In genomic region chr5:116865651-116866050, GRCh38 we compare ENCODE assay signal across 20 cellular contexts.
A peak's percentile ranks its signal among the peaks of the same experiment; 100 is the strongest.
DNase-seq lines count a peak whose midpoint lies in the region; ATAC-seq and TF ChIP-seq lines count a peak whose summit lies in the region.
"Had no signal": no experiment of that assay in that cellular context is flagged by ENCODE, and none has a peak within 500 bp of the region (broad histone marks: within the 10 kb centered on the region; RNA-seq: fewer than 3 reads in every experiment).

No MANE protein-coding gene starts in this region.

- H3K36me3 ChIP-seq in HUES6 (ENCODE audit: control insufficient read depth, insufficient read depth, low read length): no peaks in the 10 kb centered on the region; the same call in 1 of the 2 replicates
- H3K36me3 ChIP-seq in iPS-20b (ENCODE audit: insufficient read depth, low read depth, low read length): no peaks in the 10 kb centered on the region
- H3K36me3 ChIP-seq: MG63 had no signal

- TF ChIP-seq CTCF in WTC11 (IDR thresholded peaks at IDR 0.05): no peak

- H3K27me3 Mint-ChIP-seq in WTC11 (ENCODE audit: low read depth): no peaks in the 10 kb centered on the region
- no peaks in the 10 kb centered on the region for H3K27me3 Mint-ChIP-seq in activated naive CD4-positive, alpha-beta T cell treated with anti-CD3 and anti-CD28 coated beads, Interleukin-2, amount 10 ng/mL, durations not matched to agents 7 days and 5 days

- DNase-seq in WTC11 (ENCODE audit: low spot score) (no peak), NCI-H2107 (lab: John Stamatoyannopoulos, UW) (no peak), SW480 (ENCODE audit: low spot score) (no peak)
- DNase-seq in activated naive CD4-positive, alpha-beta T cell treated with anti-CD3 and anti-CD28 coated beads, Interleukin-2, amount 10 ng/mL, durations not matched to agents 7 days and 5 days: no peak
- DNase-seq: C1 segment of cervical spinal cord; CD4-positive, alpha-beta memory T cell; COR-L47; DMS53; IMR-90; KG1; MG63; NCI-H2029; NCI-H2227 treated with DMSO at 0.1 percent for 48 hours; NCI-H526 treated with DMSO at 0.1 percent for 48 hours; RPMI8226; SHP77 had no signal

- H3K27ac ChIP-seq in HUES6 (ENCODE audit: low read depth, low read length) (peak overlapping the region; percentile 96), iPS-20b (ENCODE audit: low read length) (no peak overlapping the region)
- H3K27ac ChIP-seq: SK-N-MC had no signal

- H3K9me3 Mint-ChIP-seq in WTC11: peaks cover 14% of the 10 kb centered on the region
- H3K9me3 Mint-ChIP-seq in activated naive CD4-positive, alpha-beta T cell treated with anti-CD3 and anti-CD28 coated beads, Interleukin-2, amount 10 ng/mL, durations not matched to agents 7 days and 5 days: peaks cover 3% of the 10 kb centered on the region

- ATAC-seq in WTC11 (peak; percentile 12; the same call in 1 of the 2 replicates), GM21528 (IDR thresholded peaks at IDR 0.05; ENCODE audit: low FRiP score, unreplicated experiment) (no peak)

- POLR2A ChIA-PET in WTC11 (lab: Charles Lee): interaction anchor here (2.9 kb wide), 1 partner anchor 290 kb away, joined by 26 read pairs; the partner anchor contains the start of gene SEMA6A

- H3K4me3 Mint-ChIP-seq in WTC11: no peak overlapping the region
- H3K4me3 Mint-ChIP-seq in activated naive CD4-positive, alpha-beta T cell treated with anti-CD3 and anti-CD28 coated beads, Interleukin-2, amount 10 ng/mL, durations not matched to agents 7 days and 5 days: no peak overlapping the region
- H3K4me3 Mint-ChIP-seq: CD4-positive, alpha-beta memory T cell had no signal

- peaks cover 54% of the 10 kb centered on the region for H3K4me1 ChIP-seq in HUES6 (ENCODE audit: control insufficient read depth, insufficient read depth, low read length)
- peaks cover 37% of the 10 kb centered on the region for H3K4me1 ChIP-seq in iPS-20b (ENCODE audit: insufficient read depth, low read length)

- H3K27me3 ChIP-seq in HUES6 (ENCODE audit: control insufficient read depth, insufficient read depth, low read length) (no peaks in the 10 kb centered on the region), iPS-20b (ENCODE audit: insufficient read depth, low read length) (no peaks in the 10 kb centered on the region)
- H3K27me3 ChIP-seq: MG63 had no signal

- H3K4me3 ChIP-seq in HUES6 (ENCODE audit: low read depth, low read length) (no peak overlapping the region), iPS-20b (ENCODE audit: low read length) (peak overlapping the region; percentile 4; the same call in 1 of the 2 replicates)
- H3K4me3 ChIP-seq: MG63, SK-N-MC had no signal

- peaks cover 14% of the 10 kb centered on the region for H3K36me3 Mint-ChIP-seq in WTC11
- no peaks in the 10 kb centered on the region for H3K36me3 Mint-ChIP-seq in activated naive CD4-positive, alpha-beta T cell treated with anti-CD3 and anti-CD28 coated beads, Interleukin-2, amount 10 ng/mL, durations not matched to agents 7 days and 5 days
- H3K36me3 Mint-ChIP-seq: CD4-positive, alpha-beta memory T cell had no signal

- H3K27ac Mint-ChIP-seq in WTC11: peak overlapping the region; percentile 98
- H3K27ac Mint-ChIP-seq in activated naive CD4-positive, alpha-beta T cell treated with anti-CD3 and anti-CD28 coated beads, Interleukin-2, amount 10 ng/mL, durations not matched to agents 7 days and 5 days: no peak overlapping the region
- H3K27ac Mint-ChIP-seq: CD4-positive, alpha-beta memory T cell had no signal

- H3K9ac ChIP-seq in HUES6 (ENCODE audit: low read length): peak overlapping the region; percentile 67
- H3K9ac ChIP-seq in iPS-20b (ENCODE audit: low read depth, low read length): peak overlapping the region; percentile 63

- peaks cover 55% of the 10 kb centered on the region for H3K4me1 Mint-ChIP-seq in WTC11
- no peaks in the 10 kb centered on the region for H3K4me1 Mint-ChIP-seq in activated naive CD4-positive, alpha-beta T cell treated with anti-CD3 and anti-CD28 coated beads, Interleukin-2, amount 10 ng/mL, durations not matched to agents 7 days and 5 days
- H3K4me1 Mint-ChIP-seq: CD4-positive, alpha-beta memory T cell had no signal

- CTCF ChIA-PET in WTC11 (lab: Charles Lee): interaction anchor here (1.1 kb wide), 1 partner anchor 26 kb away, joined by 4 read pairs; no protein-coding TSS in a partner anchor
- CTCF ChIA-PET in activated naive CD4-positive, alpha-beta T cell treated with anti-CD3 and anti-CD28 coated beads, Interleukin-2, amount 10 ng/mL, durations not matched to agents 7 days and 5 days (lab: Charles Lee): no interaction called here

- H3K9me3 ChIP-seq in HUES6 (ENCODE audit: control insufficient read depth, insufficient read depth, low read depth, low read length) (peaks cover 14% of the 10 kb centered on the region), iPS-20b (ENCODE audit: insufficient read depth, low read depth, low read length) (no peaks in the 10 kb centered on the region)
- H3K9me3 ChIP-seq: MG63 had no signal

TF ChIP-seq in WTC11, 78 proteins besides CTCF, POLR2A, EP300 and RAD21:
- no peak for TF ChIP-seq ESRRA (CRISPR knock-in tag; IDR thresholded peaks at IDR 0.05; ENCODE audit: borderline replicate concordance)
- TF ChIP-seq CBFB (CRISPR knock-in tag; IDR thresholded peaks at IDR 0.05; ENCODE audit: low read depth): no peak
- no peak for TF ChIP-seq ZNF396 (CRISPR knock-in tag; IDR thresholded peaks at IDR 0.05; ENCODE audit: borderline replicate concordance)
- no peak for TF ChIP-seq TCF7 (CRISPR knock-in tag; IDR thresholded peaks at IDR 0.05; ENCODE audit: low read depth)
- no peak for TF ChIP-seq ZNF219 (CRISPR knock-in tag; IDR thresholded peaks at IDR 0.05; ENCODE audit: borderline replicate concordance)
- TF ChIP-seq, protein P1, sequence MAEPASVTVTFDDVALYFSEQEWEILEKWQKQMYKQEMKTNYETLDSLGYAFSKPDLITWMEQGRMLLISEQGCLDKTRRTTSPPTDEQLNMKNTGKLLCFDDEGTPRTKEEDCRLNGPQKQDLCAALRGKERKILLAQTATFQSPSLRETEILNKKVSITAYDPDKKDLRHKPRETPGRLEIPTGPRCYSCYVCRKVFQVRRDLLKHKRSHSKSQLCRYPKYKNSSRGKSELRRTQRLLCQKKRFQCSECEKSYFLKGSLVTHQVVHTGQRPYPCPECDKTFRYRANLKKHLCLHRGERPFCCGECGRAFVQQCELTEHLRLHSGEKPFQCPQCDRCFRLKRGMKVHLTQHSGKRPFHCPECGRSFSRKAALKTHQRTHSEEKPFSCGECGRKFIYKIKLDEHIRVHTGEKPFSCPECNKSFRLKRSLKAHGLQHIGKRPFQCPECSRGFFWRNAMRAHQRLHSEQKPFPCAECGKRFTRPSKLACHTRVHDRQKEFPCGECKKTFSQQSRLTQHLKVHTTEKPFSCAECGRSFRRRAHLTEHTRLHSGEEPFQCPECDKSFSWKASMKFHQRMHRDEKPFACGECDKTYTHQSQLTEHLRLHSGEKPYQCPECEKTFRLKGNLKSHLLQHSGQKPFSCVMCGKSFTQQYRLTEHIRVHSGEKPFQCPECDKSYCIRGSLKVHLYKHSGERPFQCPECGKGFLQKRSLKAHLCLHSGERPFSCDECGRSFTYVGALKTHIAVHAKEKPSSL (CRISPR knock-in tag; conservative IDR thresholded peaks at IDR 0.05): no peak
